8 cellular contexts compared by ENCODE assay signal in the genomic region with DNA sequence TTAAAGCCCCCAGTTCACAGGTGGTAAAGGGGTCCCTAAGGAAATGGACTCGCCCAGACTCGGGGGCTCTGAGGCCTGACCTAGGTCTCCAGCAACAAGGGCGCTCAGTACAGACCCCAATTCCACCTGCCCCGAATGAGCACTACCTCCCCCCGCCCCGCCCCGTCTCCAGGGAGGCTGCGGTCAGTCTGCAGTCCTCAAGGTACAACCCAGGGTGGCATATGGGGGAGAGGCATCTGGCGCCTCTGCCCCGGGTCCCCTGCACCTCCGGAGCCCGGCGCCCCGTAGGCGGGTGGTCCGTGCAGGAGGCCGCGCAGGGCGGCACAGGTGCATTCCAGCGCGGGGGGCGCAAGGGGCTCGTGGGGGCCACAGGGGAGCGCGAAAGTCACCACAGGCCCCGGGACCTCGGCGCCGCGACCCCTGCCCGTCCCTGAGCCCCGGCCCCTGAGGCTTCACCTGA. TPM values are rescaled to one million over a fixed set of nuclear protein-coding genes. Genes with fewer than 3 reads are reported as not detected.
A peak's percentile ranks its signal among the peaks of the same experiment; 100 is the strongest.
DNase-seq lines count a peak whose midpoint lies in the region; ATAC-seq and TF ChIP-seq lines count a peak whose summit lies in the region.

No MANE protein-coding gene starts in this region.

- no peaks in the 10 kb centered on the region for H3K36me3 Mint-ChIP-seq in naive B cell

- H3K9ac ChIP-seq in IMR-90 (ENCODE audit: low read depth, low read length), result peak overlapping the region; percentile 75

- intact Hi-C loops in heart left ventricle (cut with DNase I), result loop anchor here in 2 of 10 donors (5.0 kb wide), 3 partner anchors 46 to 64 kb away; no protein-coding TSS in a partner anchor
- intact Hi-C loops in cardiac septum (cut with DNase I), result loop anchor here (5.0 kb wide), 2 partner anchors 46 to 64 kb away; no protein-coding TSS in a partner anchor
- intact Hi-C loops in IMR-90 (cut with micrococcal nuclease), result loop anchor here (2.0 kb wide), 1 partner anchor 69 kb away; no protein-coding TSS in a partner anchor

- dilution Hi-C loops in IMR-90 (cut with HindIII; ENCODE audit: low sequenced_read_pairs, unreplicated experiment), result no loop called here

- peak overlapping the region in 1 of 6 donors; percentile 13 for H3K27ac Mint-ChIP-seq in naive B cell

- no peak overlapping the region for H2BK15ac ChIP-seq in IMR-90 (ENCODE audit: low read depth, low read length)

- H3K9me3 ChIP-seq in heart left ventricle (no peaks in the 10 kb centered on the region), IMR-90 (ENCODE audit: control insufficient read depth, insufficient read depth, low read length) (no peaks in the 10 kb centered on the region)

- no peaks in the 10 kb centered on the region; the same call in 1 of the 2 replicates for H3K9me1 ChIP-seq in IMR-90 (ENCODE audit: insufficient read depth, low read length)

- peaks cover 7% of the 10 kb centered on the region for H4K20me1 ChIP-seq in IMR-90 (ENCODE audit: insufficient read depth, low read length)

- peak overlapping the region; percentile 85 for H2AK5ac ChIP-seq in IMR-90 (ENCODE audit: low read depth, low read length)

- H3K23ac ChIP-seq in IMR-90 (ENCODE audit: low read depth, low read length), result peak overlapping the region; percentile 33; the same call in 1 of the 2 replicates

- peak overlapping the region; percentile 97 for H3K4me2 ChIP-seq in IMR-90 (ENCODE audit: low read depth, low read length)

- no TSS peak for BruUV-seq in IMR-90 (replicated peaks; lab: Mats Ljungman, UMichigan)

- H3K4me1 ChIP-seq in heart left ventricle, result peaks cover 5 to 58% (median 54%) of the 10 kb centered on the region in 12 donors
- peaks cover 23% of the 10 kb centered on the region for H3K4me1 ChIP-seq in IMR-90 (ENCODE audit: control insufficient read depth, insufficient read depth, low read length)

- CTCF ChIA-PET in IMR-90 (lab: Yijun Ruan, JAX), result no interaction called here

- TF ChIP-seq POLR2A in heart left ventricle (IDR thresholded peaks at IDR 0.05), result no peak
- no peak for TF ChIP-seq POLR2A in IMR-90 (IDR thresholded peaks at IDR 0.05; ENCODE audit: low read depth, low read length)

- H3K4me1 Mint-ChIP-seq in naive B cell, result peaks cover 12 to 31% (median 29%) of the 10 kb centered on the region in 3 donors

- H2BK120ac ChIP-seq in IMR-90 (ENCODE audit: low read depth, low read length), result no peak overlapping the region

- WGBS in heart left ventricle, 4 donors, result 1 to 3% (median 3%) methylated on average over 21 to 32 of the region's 32 CpGs
- WGBS in IMR-90 (ENCODE audit: extremely low coverage in 2 of 2, insufficient read length in 1 of 2), 2 experiments, result 0% methylated on average over 22 of the region's 32 CpGs; no CpG with 5 or more reads in 1 of the 2 experiments

- DNase-seq in heart left ventricle (peak in 1 of 5 donors; percentile 59), cardiac septum (ENCODE audit: low spot score) (no peak), IMR-90 (no peak), choroid plexus epithelial cell (ENCODE audit: low read depth) (no peak), naive B cell (no peak), NCI-H2196 (lab: John Stamatoyannopoulos, UW; ENCODE audit: unreplicated experiment) (no peak), AG08396 (ENCODE audit: low spot score) (no peak)

- H2BK20ac ChIP-seq in IMR-90 (ENCODE audit: low read depth, low read length), result no peak overlapping the region

- H3K4me3 Mint-ChIP-seq in naive B cell, result peak overlapping the region; percentile 32 to 93 (median 72)

- no peaks in the 10 kb centered on the region for H3K27me3 Mint-ChIP-seq in naive B cell

- H2BK5ac ChIP-seq in IMR-90 (ENCODE audit: low read depth, low read length, poor library complexity, severe bottlenecking), result peak overlapping the region; percentile 71

- no peak overlapping the region for H3K14ac ChIP-seq in IMR-90 (replicated peaks; ENCODE audit: low read depth, low read length)

- H3K79me1 ChIP-seq in IMR-90 (ENCODE audit: low read depth in 1 of 2, low read length in 2 of 2), result peaks cover 0 to 37% of the 10 kb centered on the region in 2 experiments; a peak in 2 of 4 replicates

- ATAC-seq in heart left ventricle (peak in 2 of 4 donors; percentile 0 to 1), IMR-90 (ENCODE audit: low read depth) (peak; percentile 37), naive B cell (ENCODE audit: low read depth in 2 of 2) (peak; percentile 28 to 55), GM18873 (IDR thresholded peaks at IDR 0.05; ENCODE audit: low FRiP score, unreplicated experiment) (no peak)

- no peak overlapping the region; the same call in 1 of the 2 replicates for H3K18ac ChIP-seq in IMR-90 (ENCODE audit: low read depth, low read length)

- H2AFZ ChIP-seq in IMR-90 (replicated peaks; ENCODE audit: low read length, poor library complexity), result peak overlapping the region; percentile 97

- no peak for TF ChIP-seq CTCF in heart left ventricle (IDR thresholded peaks at IDR 0.05)
- no peak for TF ChIP-seq CTCF in IMR-90 (conservative IDR thresholded peaks at IDR 0.05; ENCODE audit: low read depth, low read length)
- TF ChIP-seq CTCF in choroid plexus epithelial cell (conservative IDR thresholded peaks at IDR 0.05; ENCODE audit: low read depth, low read length), result no peak

- H3K9me3 Mint-ChIP-seq in naive B cell, result no peaks in the 10 kb centered on the region

- peak overlapping the region; percentile 88 to 99 (median 98) for H3K27ac ChIP-seq in heart left ventricle
- peak overlapping the region; percentile 85 for H3K27ac ChIP-seq in IMR-90 (ENCODE audit: insufficient read depth, low read length)

- H4K8ac ChIP-seq in IMR-90 (ENCODE audit: low read depth in 2 of 2, low read length in 2 of 2), result peak overlapping the region; percentile 70 to 77; a peak in 2 of 4 replicates

- no peak for TF ChIP-seq RAD21 in IMR-90 (IDR thresholded peaks at IDR 0.05; ENCODE audit: low read length)

- H2AK9ac ChIP-seq in IMR-90 (replicated peaks; ENCODE audit: low read depth, low read length, poor library complexity), result peak overlapping the region; percentile 95

- H3K27me3 ChIP-seq in heart left ventricle, result no peaks in the 10 kb centered on the region
- no peaks in the 10 kb centered on the region for H3K27me3 ChIP-seq in IMR-90 (ENCODE audit: control insufficient read depth, insufficient read depth, low read length)

- POLR2A ChIA-PET in IMR-90 (lab: Charles Lee; ENCODE audit: unreplicated experiment), result no interaction called here

- in situ Hi-C loops in IMR-90 (cut with MboI; ENCODE audit: low sequenced_read_pairs), result no loop called here

- peak overlapping the region; percentile 82 for H3K4ac ChIP-seq in IMR-90 (ENCODE audit: low read depth, low read length)

- peak overlapping the region; percentile 85; the same call in 1 of the 2 replicates for H4K5ac ChIP-seq in IMR-90 (ENCODE audit: low read depth, low read length)

- H3K36me3 ChIP-seq in heart left ventricle, result peaks cover 0 to 29% (median 14%) of the 10 kb centered on the region in 9 donors
- H3K36me3 ChIP-seq in IMR-90 (ENCODE audit: control insufficient read depth, insufficient read depth, low read length), result peaks cover 15% of the 10 kb centered on the region; the same call in 1 of the 2 replicates

- H3K56ac ChIP-seq in IMR-90 (ENCODE audit: extremely low read depth, insufficient read depth, low read length), result no peak overlapping the region

- no peak overlapping the region for H4K91ac ChIP-seq in IMR-90 (ENCODE audit: insufficient read depth, low read depth, low read length)

- H3K4me3 ChIP-seq in heart left ventricle (peak overlapping the region; percentile 80 to 100 (median 95)), IMR-90 (ENCODE audit: insufficient read depth, low read depth, low read length) (peak overlapping the region; percentile 96), choroid plexus epithelial cell (ENCODE audit: low read depth, low read length) (peak overlapping the region; percentile 91)

TF ChIP-seq in IMR-90, 13 proteins besides CTCF, POLR2A, EP300 and RAD21 (continues in another document):
- TF ChIP-seq, protein P1, sequence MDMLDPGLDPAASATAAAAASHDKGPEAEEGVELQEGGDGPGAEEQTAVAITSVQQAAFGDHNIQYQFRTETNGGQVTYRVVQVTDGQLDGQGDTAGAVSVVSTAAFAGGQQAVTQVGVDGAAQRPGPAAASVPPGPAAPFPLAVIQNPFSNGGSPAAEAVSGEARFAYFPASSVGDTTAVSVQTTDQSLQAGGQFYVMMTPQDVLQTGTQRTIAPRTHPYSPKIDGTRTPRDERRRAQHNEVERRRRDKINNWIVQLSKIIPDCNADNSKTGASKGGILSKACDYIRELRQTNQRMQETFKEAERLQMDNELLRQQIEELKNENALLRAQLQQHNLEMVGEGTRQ (IDR thresholded peaks at IDR 0.05; ENCODE audit: low read depth, low read length), result no peak
- TF ChIP-seq RFX5 (IDR thresholded peaks at IDR 0.05; ENCODE audit: low read depth, low read length) (no peak), CEBPB (IDR thresholded peaks at IDR 0.05; ENCODE audit: low read depth, low read length) (no peak), FOS (IDR thresholded peaks at IDR 0.05; ENCODE audit: low read depth, low read length) (no peak), MAFK (IDR thresholded peaks at IDR 0.05; ENCODE audit: low read depth, low read length) (no peak)
- TF ChIP-seq, protein P2, sequence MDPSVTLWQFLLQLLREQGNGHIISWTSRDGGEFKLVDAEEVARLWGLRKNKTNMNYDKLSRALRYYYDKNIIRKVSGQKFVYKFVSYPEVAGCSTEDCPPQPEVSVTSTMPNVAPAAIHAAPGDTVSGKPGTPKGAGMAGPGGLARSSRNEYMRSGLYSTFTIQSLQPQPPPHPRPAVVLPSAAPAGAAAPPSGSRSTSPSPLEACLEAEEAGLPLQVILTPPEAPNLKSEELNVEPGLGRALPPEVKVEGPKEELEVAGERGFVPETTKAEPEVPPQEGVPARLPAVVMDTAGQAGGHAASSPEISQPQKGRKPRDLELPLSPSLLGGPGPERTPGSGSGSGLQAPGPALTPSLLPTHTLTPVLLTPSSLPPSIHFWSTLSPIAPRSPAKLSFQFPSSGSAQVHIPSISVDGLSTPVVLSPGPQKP (IDR thresholded peaks at IDR 0.05; ENCODE audit: borderline replicate concordance, low read depth, low read length), result no peak

RNA-seq across cellular contexts. Expression of a gene that starts 0.4 kb away (rescaled TPM):
- total RNA-seq in heart left ventricle (1,000 to 10,000 TPM in 3 of 9 donors, 100 to 1,000 TPM in 6; 580 to 1,779 (median 722) TPM), cardiac septum (521 TPM), IMR-90 (2012; rRNA removed) (38.3 and 39.8 TPM in 2 replicates)
- polyA plus RNA-seq in heart left ventricle (1,000 to 10,000 TPM in 1 of 2 donors, 100 to 1,000 TPM in 1; 420 to 1,089 TPM), IMR-90 (2012; rRNA removed) (151 and 166 TPM in 2 replicates), naive B cell (ENCODE audit: low read depth in 6 of 6) (10 to 100 TPM; 40.6 to 59.5 (median 51.8) TPM)
- polyA plus RNA-seq in IMR-90 (2012; cell fraction: cytosol; rRNA removed), result 140 and 321 TPM in 2 replicates
- 89.3 and 187 TPM in 2 replicates for polyA plus RNA-seq in IMR-90 (2012; cell fraction: nucleus; rRNA removed; ENCODE audit: low replicate concordance)

RNA-seq across cellular contexts. Expression of a gene that starts 13.0 kb away (rescaled TPM):
- 1 to 10 TPM in 1 of 9 donors, under 1 TPM in 8; 0.23 to 3.6 (median 0.56) TPM for total RNA-seq in heart left ventricle
- under 1 TPM; 0.12 to 0.19 TPM for polyA plus RNA-seq in heart left ventricle
- 2.0 TPM for total RNA-seq in cardiac septum
- total RNA-seq in IMR-90 (2012; rRNA removed), result under 0.01 and 0.18 TPM in 2 replicates
- polyA plus RNA-seq in IMR-90 (2012; rRNA removed), result 0.15 and 0.59 TPM in 2 replicates
- polyA plus RNA-seq in IMR-90 (2012; cell fraction: cytosol; rRNA removed), result 0.08 and 0.32 TPM in 2 replicates
- polyA plus RNA-seq in IMR-90 (2012; cell fraction: nucleus; rRNA removed; ENCODE audit: low replicate concordance), result 0.68 and 1.2 TPM in 2 replicates
- polyA plus RNA-seq in naive B cell (ENCODE audit: low read depth in 6 of 6), result not detected

Comparison
In these comparisons a context has a peak if more than half of its experiments do, and no peak if none do; other contexts are left out.
1. RNA of a gene that starts 0.4 kb away (total RNA-seq): 580 to 1,779 TPM in heart left ventricle and 521 TPM in cardiac septum (single experiment); 38.3 to 39.8 TPM in IMR-90; every median in the first group is over 10 times any median in the second.
2. Peak in every context shown above with its lines, with median percentiles within 50 percentile points of each other: H3K4me3 ChIP-seq.